1 cellular context compared by ENCODE assay signal in genomic region chr5:53545744-53546143, GRCh38.
TF ChIP-seq lines count a peak whose summit lies in the region.

No MANE protein-coding gene starts in this region.

TF ChIP-seq in WTC11, 78 proteins besides CTCF, POLR2A, EP300 and RAD21 (continued from another document):
- TF ChIP-seq AFF4 (CRISPR knock-in tag; IDR thresholded peaks at IDR 0.05; ENCODE audit: borderline replicate concordance) (no peak), TEAD1 (CRISPR knock-in tag; IDR thresholded peaks at IDR 0.05) (peak; percentile 20; the same call in 1 of the 2 replicates), CBFB (CRISPR knock-in tag; IDR thresholded peaks at IDR 0.05; ENCODE audit: low read depth) (no peak), MYBL2 (CRISPR knock-in tag; IDR thresholded peaks at IDR 0.05) (0 out of 2 replicates have a peak, but pooled peaks have one; percentile 41), RELA (CRISPR knock-in tag; IDR thresholded peaks at IDR 0.05; ENCODE audit: borderline replicate concordance) (no peak), TP53 (CRISPR knock-in tag; IDR thresholded peaks at IDR 0.05) (no peak), NFE2L1 (CRISPR knock-in tag; IDR thresholded peaks at IDR 0.05) (0 out of 2 replicates have a peak, but pooled peaks have one; percentile 27), RORB (CRISPR knock-in tag; IDR thresholded peaks at IDR 0.05) (no peak), ZNF671 (CRISPR knock-in tag; IDR thresholded peaks at IDR 0.05) (no peak), ZNF138 (CRISPR knock-in tag; conservative IDR thresholded peaks at IDR 0.05) (no peak), USF2 (CRISPR knock-in tag; IDR thresholded peaks at IDR 0.05) (peak; percentile 90), AR (CRISPR knock-in tag; IDR thresholded peaks at IDR 0.05) (no peak), CREB1 (CRISPR knock-in tag; IDR thresholded peaks at IDR 0.05) (no peak), E2F4 (CRISPR knock-in tag; IDR thresholded peaks at IDR 0.05; ENCODE audit: borderline replicate concordance, low read depth) (no peak), MAX (CRISPR knock-in tag; IDR thresholded peaks at IDR 0.05) (peak; percentile 49; the same call in 1 of the 2 replicates), JAZF1 (CRISPR knock-in tag; IDR thresholded peaks at IDR 0.05) (no peak), FOXP4 (CRISPR knock-in tag; IDR thresholded peaks at IDR 0.05) (peak; percentile 42; the same call in 1 of the 2 replicates), TEAD4 (CRISPR knock-in tag; IDR thresholded peaks at IDR 0.05) (no peak), ETV6 (CRISPR knock-in tag; IDR thresholded peaks at IDR 0.05) (no peak), NR1H2 (CRISPR knock-in tag; IDR thresholded peaks at IDR 0.05) (no peak), SMAD4 (CRISPR knock-in tag; IDR thresholded peaks at IDR 0.05) (no peak), NFYB (CRISPR knock-in tag; conservative IDR thresholded peaks at IDR 0.05; ENCODE audit: low read depth) (no peak), OVOL2 (CRISPR knock-in tag; IDR thresholded peaks at IDR 0.05; ENCODE audit: borderline replicate concordance) (no peak), ZNF219 (CRISPR knock-in tag; IDR thresholded peaks at IDR 0.05; ENCODE audit: borderline replicate concordance) (no peak), ZNF317 (CRISPR knock-in tag; IDR thresholded peaks at IDR 0.05; ENCODE audit: borderline replicate concordance, low read depth) (no peak), ZNF532 (CRISPR knock-in tag; IDR thresholded peaks at IDR 0.05; ENCODE audit: borderline replicate concordance) (no peak), HMGA2 (CRISPR knock-in tag; IDR thresholded peaks at IDR 0.05) (no peak)
